Comparison of ENCODE assay signal across 9 cellular contexts in the genomic region with DNA sequence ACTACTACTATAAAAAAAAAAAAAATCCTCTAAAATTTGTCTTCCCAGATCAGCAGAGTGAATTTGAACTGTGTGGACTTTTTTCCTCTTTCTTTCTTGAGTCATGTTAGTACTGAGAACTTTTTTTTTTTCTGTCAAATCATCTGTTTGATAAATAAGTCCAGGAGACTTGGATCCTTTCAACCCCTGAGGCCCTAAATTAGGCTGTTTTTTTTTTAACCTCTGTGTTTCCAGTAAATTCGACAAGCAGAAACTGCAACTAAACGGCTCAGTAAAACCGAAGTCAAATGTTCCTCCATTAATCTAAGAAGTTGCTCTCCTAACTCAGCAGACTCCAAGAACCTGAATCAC. TPM values are rescaled to one million over a fixed set of nuclear protein-coding genes. Genes with fewer than 3 reads are reported as not detected.
DNase-seq lines count a peak whose midpoint lies in the region; ATAC-seq, FAIRE-seq and TF ChIP-seq lines count a peak whose summit lies in the region.
"Had no signal": no experiment of that assay in that cellular context is flagged by ENCODE, and none has a peak within 500 bp of the region (broad histone marks: within the 10 kb centered on the region; RNA-seq: fewer than 3 reads in every experiment).

No MANE protein-coding gene starts in this region.

- no peak for TF ChIP-seq CTCF in Calu3 (IDR thresholded peaks at IDR 0.05; ENCODE audit: unreplicated experiment)
- TF ChIP-seq CTCF in parathyroid adenoma (IDR thresholded peaks at IDR 0.05): no peak

- H3K36me3 Mint-ChIP-seq in Calu3 (ENCODE audit: insufficient read depth, unreplicated experiment): peaks cover 64% of the 10 kb centered on the region

- H3K36me3 ChIP-seq in esophagus (ENCODE audit: control insufficient read depth in 2 of 2, insufficient read depth in 2 of 2, low read length in 1 of 2) (peaks cover 0 to 8% of the 10 kb centered on the region in 2 donors), parathyroid adenoma (ENCODE audit: control insufficient read depth, insufficient read depth, low read length) (no peaks in the 10 kb centered on the region)

- H3K9me3 ChIP-seq in esophagus (ENCODE audit: control insufficient read depth in 2 of 2, insufficient read depth in 1 of 2, low read depth in 1 of 2, low read length in 1 of 2): no peaks in the 10 kb centered on the region
- no peaks in the 10 kb centered on the region for H3K9me3 ChIP-seq in parathyroid adenoma (ENCODE audit: control insufficient read depth, low read length)

- intact Hi-C loops in Calu3 (cut with micrococcal nuclease; ENCODE audit: unreplicated experiment): no loop called here
- intact Hi-C loops in sciatic nerve (cut with DNase I): no loop called here

- H3K27ac Mint-ChIP-seq in Calu3 (ENCODE audit: unreplicated experiment): no peak overlapping the region

- H3K4me2 ChIP-seq in parathyroid adenoma (ENCODE audit: low read length): peak overlapping the region; percentile 57

- BruUV-seq in Calu3 (replicated peaks; lab: Mats Ljungman, UMichigan): no TSS peak

- no peak overlapping the region for H3K9ac ChIP-seq in parathyroid adenoma

- 5 to 27% methylated on average over 3 of the region's 3 CpGs for WGBS in esophagus, 2 donors

- H2AFZ ChIP-seq in parathyroid adenoma: peak overlapping the region; percentile 27

- H3K4me1 ChIP-seq in esophagus (ENCODE audit: control insufficient read depth in 2 of 2, insufficient read depth in 2 of 2, low read length in 1 of 2): peaks cover 4 to 5% of the 10 kb centered on the region in 2 donors
- peaks cover 23% of the 10 kb centered on the region for H3K4me1 ChIP-seq in parathyroid adenoma

- peak; percentile 4 for FAIRE-seq in RCC 7860 (lab: Jason Lieb, UNC)

- H3K9me3 Mint-ChIP-seq in Calu3 (ENCODE audit: low read depth, unreplicated experiment): no peaks in the 10 kb centered on the region

- H3K27me3 Mint-ChIP-seq in Calu3 (ENCODE audit: unreplicated experiment): no peaks in the 10 kb centered on the region

- no peak for DNase-seq in Calu3
- DNase-seq in RCC 7860 (ENCODE audit: low spot score): no peak
- no peak for DNase-seq in NCI-H524 (lab: John Stamatoyannopoulos, UW)
- DNase-seq in sciatic nerve (ENCODE audit: low spot score): no peak
- DNase-seq in substantia nigra (lab: John Stamatoyannopoulos, UW): no peak

- H3K4me3 ChIP-seq in esophagus (ENCODE audit: low read depth in 1 of 2, low read length in 2 of 2) (peak overlapping the region in 1 of 2 donors; percentile 46), parathyroid adenoma (ENCODE audit: low read depth, low read length) (peak overlapping the region; percentile 27)

- ATAC-seq in HG03460 (IDR thresholded peaks at IDR 0.05; ENCODE audit: unreplicated experiment) (no peak), sciatic nerve (no peak)
- ATAC-seq: left colon had no signal

- H3K27me3 ChIP-seq in esophagus (ENCODE audit: control insufficient read depth in 1 of 2, insufficient read depth in 2 of 2, low read length in 2 of 2) (no peaks in the 10 kb centered on the region), parathyroid adenoma (ENCODE audit: control insufficient read depth, insufficient read depth, low read length) (no peaks in the 10 kb centered on the region)

- peak overlapping the region; percentile 96 for H3K4me3 Mint-ChIP-seq in Calu3 (ENCODE audit: low read depth, unreplicated experiment)

- H3K27ac ChIP-seq in esophagus (ENCODE audit: low read depth in 2 of 2, low read length in 1 of 2): peak overlapping the region; percentile 74 to 84
- H3K27ac ChIP-seq in parathyroid adenoma: peak overlapping the region; percentile 63
- H3K27ac ChIP-seq in substantia nigra (ENCODE audit: low read depth, low read length, poor library complexity, severe bottlenecking): no peak overlapping the region

- CTCF ChIA-PET in Calu3 (lab: Charles Lee): interaction anchor here (0.7 to 1.1 kb wide), 2 partner anchors 11 to 46 kb away, joined by 4 read pairs; no protein-coding TSS in a partner anchor

- no peaks in the 10 kb centered on the region for H3K79me2 ChIP-seq in parathyroid adenoma

- H3K4me1 Mint-ChIP-seq in Calu3 (ENCODE audit: low read depth, unreplicated experiment): peaks cover 37% of the 10 kb centered on the region

RNA-seq across cellular contexts. Expression of gene MAP3K8, which starts 2.7 kb away (rescaled TPM):
- total RNA-seq in Calu3 (2022) (13.2 and 20.6 TPM in 2 replicates), sciatic nerve (85.2 TPM)
- polyA plus RNA-seq in esophagus: 10 to 100 TPM; 13.7 to 20.1 TPM
